In genomic region chr1:27235827-27236226, GRCh38 we compare ENCODE assay signal across 8 cellular contexts. TPM values are rescaled to one million over a fixed set of nuclear protein-coding genes. Genes with fewer than 3 reads are reported as not detected.
DNase-seq lines count a peak whose midpoint lies in the region; ATAC-seq and TF ChIP-seq lines count a peak whose summit lies in the region.

No MANE protein-coding gene starts in this region.

- H3K27me3 Mint-ChIP-seq in IgD-negative memory B cell (no peaks in the 10 kb centered on the region), brain (peaks cover 13% of the 10 kb centered on the region)

- no peak for TF ChIP-seq CTCF in AG09309 (IDR thresholded peaks at IDR 0.05; ENCODE audit: control insufficient read depth, insufficient read depth, low read depth, low read length, missing control alignments)
- TF ChIP-seq CTCF in brain (conservative IDR thresholded peaks at IDR 0.05), result no peak

- H3K4me3 Mint-ChIP-seq in IgD-negative memory B cell, result peak overlapping the region; percentile 93 to 100 (median 98)
- peak overlapping the region; percentile 92 to 100 (median 98) for H3K4me3 Mint-ChIP-seq in brain

- H3K27ac Mint-ChIP-seq in IgD-negative memory B cell (peak overlapping the region; percentile 86 to 98 (median 91)), brain (peak overlapping the region; percentile 91 to 97 (median 93))

- DNase-seq in AG09309 (ENCODE audit: low read depth), result no peak
- no peak for DNase-seq in NCI-H1436 (lab: John Stamatoyannopoulos, UW)
- DNase-seq in midbrain (lab: John Stamatoyannopoulos, UW), result no peak
- DNase-seq in NCI-H446 (lab: John Stamatoyannopoulos, UW), result no peak

- H3K36me3 ChIP-seq in muscle layer of duodenum (ENCODE audit: control insufficient read depth in 1 of 2, insufficient read depth in 2 of 2, low read length in 2 of 2), result no peaks in the 10 kb centered on the region

- H3K27me3 ChIP-seq in muscle layer of duodenum (ENCODE audit: low read depth, low read length), result no peaks in the 10 kb centered on the region

- H3K36me3 Mint-ChIP-seq in IgD-negative memory B cell, result no peaks in the 10 kb centered on the region
- peaks cover 3% of the 10 kb centered on the region for H3K36me3 Mint-ChIP-seq in brain

- H3K4me1 Mint-ChIP-seq in IgD-negative memory B cell (peaks cover 20 to 26% (median 22%) of the 10 kb centered on the region in 3 donors), brain (peaks cover 24% of the 10 kb centered on the region)

- peak overlapping the region; percentile 17 for H3K27ac ChIP-seq in muscle layer of duodenum (ENCODE audit: low read length)

- no peaks in the 10 kb centered on the region for H3K9me3 ChIP-seq in muscle layer of duodenum (ENCODE audit: control insufficient read depth in 1 of 2, low read length in 2 of 2)

- ATAC-seq in HG02884 (IDR thresholded peaks at IDR 0.05; ENCODE audit: unreplicated experiment), result no peak

- H3K4me1 ChIP-seq in muscle layer of duodenum (ENCODE audit: control insufficient read depth in 1 of 2, insufficient read depth in 2 of 2, low read length in 2 of 2), result peaks cover 8 to 18% of the 10 kb centered on the region in 2 donors

- H3K4me3 ChIP-seq in AG09309 (ENCODE audit: control insufficient read depth, low read depth, low read length) (peak overlapping the region; percentile 62), muscle layer of duodenum (ENCODE audit: low read depth in 1 of 2, low read length in 2 of 2) (peak overlapping the region; percentile 81 to 83)

- no peaks in the 10 kb centered on the region for H3K9me3 Mint-ChIP-seq in IgD-negative memory B cell
- peaks cover 0 to 3% (median 0%) of the 10 kb centered on the region in 5 experiments for H3K9me3 Mint-ChIP-seq in brain

RNA-seq across cellular contexts. Expression of gene WDTC1, which starts 1.4 kb away (rescaled TPM):
- polyA plus RNA-seq in IgD-negative memory B cell, result 8.5 TPM
- 96.8 TPM for polyA plus RNA-seq in brain (ENCODE audit: insufficient read depth, low read depth, low replicate concordance)

Comparison
In these comparisons a context has a peak if more than half of its experiments do, and no peak if none do; other contexts are left out.
1. RNA of gene WDTC1, which starts 1.4 kb away (polyA plus RNA-seq): 96.8 TPM in brain (single experiment); 8.5 TPM in IgD-negative memory B cell (single experiment); every median in the first group is over 10 times any median in the second.